16 cellular contexts compared by ENCODE assay signal in genomic region chr15:31781261-31781660, GRCh38.
DNase-seq lines count a peak whose midpoint lies in the region; ATAC-seq and TF ChIP-seq lines count a peak whose summit lies in the region.
"Had no signal": no experiment of that assay in that cellular context is flagged by ENCODE, and none has a peak within 500 bp of the region (broad histone marks: within the 10 kb centered on the region; RNA-seq: fewer than 3 reads in every experiment).

No MANE protein-coding gene starts in this region.

- WGBS in esophagus muscularis mucosa: 100% methylated on average over 1 of the region's 2 CpGs

- intact Hi-C loops in esophagus muscularis mucosa (cut with DNase I): no loop called here
- intact Hi-C loops in posterior vena cava (cut with DNase I): no loop called here

- DNase-seq in esophagus muscularis mucosa (ENCODE audit: extremely low spot score) (peak; percentile 90), posterior vena cava (ENCODE audit: low spot score) (peak; percentile 25), mucosa of gallbladder (ENCODE audit: low spot score) (no peak), RPMI8226 (no peak)
- DNase-seq: C1 segment of cervical spinal cord; Calu3; CD4-positive, alpha-beta memory T cell; COR-L47; DMS53; DMS79 treated with DMSO at 0.1 percent for 48 hours; GM23248; H7; HCEC 1CT had no signal

- TF ChIP-seq EP300 in esophagus muscularis mucosa (IDR thresholded peaks at IDR 0.05): no peak

- no peak for TF ChIP-seq POLR2A in esophagus muscularis mucosa (IDR thresholded peaks at IDR 0.05; ENCODE audit: low read depth)

- H3K4me3 ChIP-seq in esophagus muscularis mucosa: no peak overlapping the region
- H3K4me3 ChIP-seq: GM12878, GM23248 had no signal

- TF ChIP-seq CTCF in GM12872 (IDR thresholded peaks at IDR 0.05; ENCODE audit: insufficient read depth, low read depth, low read length): 0 out of 3 replicates have a peak, but pooled peaks have one; percentile 7
- TF ChIP-seq CTCF in esophagus muscularis mucosa (IDR thresholded peaks at IDR 0.05): no peak

- no peaks in the 10 kb centered on the region for H3K4me1 ChIP-seq in esophagus muscularis mucosa

- no peaks in the 10 kb centered on the region for H3K27me3 ChIP-seq in esophagus muscularis mucosa

- ATAC-seq in HG02759 (IDR thresholded peaks at IDR 0.05; ENCODE audit: unreplicated experiment): no peak
- ATAC-seq: GM12878 had no signal

- H3K9me3 ChIP-seq in esophagus muscularis mucosa: no peaks in the 10 kb centered on the region

- H3K27ac ChIP-seq in esophagus muscularis mucosa (replicated peaks in 1 of 4): no peak overlapping the region
- H3K27ac ChIP-seq: GM23248 had no signal

- no peaks in the 10 kb centered on the region for H3K36me3 ChIP-seq in esophagus muscularis mucosa

Comparison
In these comparisons a context has a peak if more than half of its experiments do, and no peak if none do; other contexts are left out.
1. DNase-seq: peak in esophagus muscularis mucosa (single experiment) and posterior vena cava (single experiment); none in mucosa of gallbladder (single experiment) and RPMI8226 (single experiment).